19 cellular contexts compared by ENCODE assay signal in the genomic region with DNA sequence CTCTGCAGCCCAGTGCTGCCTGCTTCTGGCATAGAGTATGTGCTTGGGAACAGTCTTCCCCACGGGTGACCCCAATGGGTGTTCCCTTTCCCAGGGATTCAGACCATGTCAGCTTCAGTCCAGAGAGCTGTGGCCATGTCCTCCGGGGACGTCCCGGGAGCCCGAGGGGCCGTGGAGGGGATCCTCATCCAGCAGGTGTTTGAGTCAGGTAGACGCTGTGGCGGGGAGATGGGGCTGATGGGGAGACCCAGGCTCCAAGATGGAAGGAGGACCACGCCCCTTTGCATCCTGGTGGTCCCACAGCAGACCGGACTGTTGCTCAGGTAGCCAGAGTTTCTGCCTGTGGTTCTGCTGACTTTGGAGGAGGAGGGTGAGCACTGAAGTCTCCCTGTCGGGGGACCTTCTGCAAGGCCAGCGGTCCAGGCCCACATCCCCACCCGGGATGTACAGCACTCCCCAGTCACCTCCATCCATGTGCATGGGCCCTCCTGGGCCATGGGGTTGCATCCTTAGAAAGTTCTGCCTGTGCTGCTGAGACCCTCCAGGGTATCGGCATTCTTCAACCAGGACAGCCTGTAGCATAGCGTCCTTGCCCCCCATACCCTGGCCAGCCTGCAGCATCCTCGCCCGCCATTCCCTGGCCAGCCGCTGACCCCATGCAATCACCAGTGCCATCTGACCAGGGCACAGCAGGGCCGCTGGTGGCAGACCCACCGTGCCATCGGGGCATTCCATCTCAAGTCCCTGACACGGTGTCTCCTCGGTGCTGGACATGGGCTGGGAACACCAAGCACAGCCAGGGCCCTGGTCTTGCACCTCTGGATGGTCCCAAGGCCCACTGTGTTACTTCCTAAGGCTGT. TPM values are rescaled to one million over a fixed set of nuclear protein-coding genes. Genes with fewer than 3 reads are reported as not detected.
DNase-seq lines count a peak whose midpoint lies in the region; ATAC-seq and TF ChIP-seq lines count a peak whose summit lies in the region.
"Had no signal": no experiment of that assay in that cellular context is flagged by ENCODE, and none has a peak within 500 bp of the region (broad histone marks: within the 10 kb centered on the region; RNA-seq: fewer than 3 reads in every experiment).

No MANE protein-coding gene starts in this region.

- H2BK20ac ChIP-seq in IMR-90 (ENCODE audit: low read depth, low read length) = no peak overlapping the region

- H3K4me1 ChIP-seq in right atrium auricular region (peaks cover 0 to 9% of the 10 kb centered on the region in 2 donors), IMR-90 (ENCODE audit: control insufficient read depth, insufficient read depth, low read length) (peaks cover 4% of the 10 kb centered on the region; the same call in 1 of the 2 replicates), neural progenitor cell (peaks cover 11% of the 10 kb centered on the region), HAP-1 (peaks cover 6% of the 10 kb centered on the region)
- peaks cover 2% of the 10 kb centered on the region for H3K4me1 ChIP-seq in CD8-positive, alpha-beta memory T cell (ENCODE audit: insufficient read depth, low read length)
- H3K4me1 ChIP-seq: BE2C, Caco-2 had no signal

- H3K4ac ChIP-seq in IMR-90 (ENCODE audit: low read depth, low read length) = no peak overlapping the region

- no peak overlapping the region for H3K23ac ChIP-seq in IMR-90 (ENCODE audit: low read depth, low read length)

- H4K20me1 ChIP-seq in IMR-90 (ENCODE audit: insufficient read depth, low read length) (no peaks in the 10 kb centered on the region), neural progenitor cell (ENCODE audit: low read depth) (peaks cover 15% of the 10 kb centered on the region)

- TF ChIP-seq RAD21 in IMR-90 (IDR thresholded peaks at IDR 0.05; ENCODE audit: low read length) = no peak

- H2BK120ac ChIP-seq in IMR-90 (ENCODE audit: low read depth, low read length) = no peak overlapping the region

- no peaks in the 10 kb centered on the region for H3K79me1 ChIP-seq in IMR-90 (ENCODE audit: low read depth in 1 of 2, low read length in 2 of 2)

- peak overlapping the region; percentile 29 for H3K27ac Mint-ChIP-seq in neural progenitor cell
- peak overlapping the region; percentile 86 for H3K27ac Mint-ChIP-seq in stimulated activated effector memory CD8-positive, alpha-beta T cell treated with anti-CD3 and anti-CD28 coated beads, Interleukin-12 subunit alpha, Interleukin-12 subunit beta, amount 100 ng/mL, for 72 hours
- H3K27ac Mint-ChIP-seq in CD8-positive, alpha-beta memory T cell = no peak overlapping the region
- H3K27ac Mint-ChIP-seq: HFFc6 had no signal

- no peaks in the 10 kb centered on the region for H3K9me3 Mint-ChIP-seq in neural progenitor cell
- H3K9me3 Mint-ChIP-seq in stimulated activated effector memory CD8-positive, alpha-beta T cell treated with anti-CD3 and anti-CD28 coated beads, Interleukin-12 subunit alpha, Interleukin-12 subunit beta, amount 100 ng/mL, for 72 hours = no peaks in the 10 kb centered on the region
- H3K9me3 Mint-ChIP-seq in CD8-positive, alpha-beta memory T cell = no peaks in the 10 kb centered on the region
- H3K9me3 Mint-ChIP-seq: CD4-positive, CD25-positive, alpha-beta regulatory T cell; HFFc6 had no signal

- H3F3A ChIP-seq in neural progenitor cell (ENCODE audit: low read depth) = peaks cover 6% of the 10 kb centered on the region

- no peak overlapping the region for H4K8ac ChIP-seq in IMR-90 (ENCODE audit: low read depth in 2 of 2, low read length in 2 of 2)

- CTCF ChIA-PET in IMR-90 (lab: Yijun Ruan, JAX) = no interaction called here
- CTCF ChIA-PET in CD8-positive, alpha-beta memory T cell (lab: Charles Lee) = no interaction called here

- no peak overlapping the region for H2AK5ac ChIP-seq in IMR-90 (ENCODE audit: low read depth, low read length)

- no peak overlapping the region for H2BK5ac ChIP-seq in IMR-90 (ENCODE audit: low read depth, low read length, poor library complexity, severe bottlenecking)

- POLR2A ChIA-PET in IMR-90 (lab: Charles Lee; ENCODE audit: unreplicated experiment) = no interaction called here
- POLR2A ChIA-PET in CD8-positive, alpha-beta memory T cell (lab: Charles Lee) = no interaction called here

- peak; percentile 11 for DNase-seq in left cardiac atrium
- no peak for DNase-seq in right atrium auricular region (ENCODE audit: low spot score)
- no peak for DNase-seq in IMR-90
- no peak for DNase-seq in neural progenitor cell (ENCODE audit: low spot score)
- no peak for DNase-seq in stimulated activated effector memory CD8-positive, alpha-beta T cell treated with anti-CD3 and anti-CD28 coated beads, Interleukin-12 subunit alpha, Interleukin-12 subunit beta, amount 100 ng/mL, for 72 hours (ENCODE audit: low spot score in 2 of 2)
- no peak for DNase-seq in HAP-1 (ENCODE audit: low spot score in 2 of 2)
- no peak for DNase-seq in CD8-positive, alpha-beta memory T cell
- DNase-seq: C1 segment of cervical spinal cord; Caco-2; CD4-positive, CD25-positive, alpha-beta regulatory T cell; GM23248; HCEC 1CT; HFFc6 had no signal

- H2BK15ac ChIP-seq in IMR-90 (ENCODE audit: low read depth, low read length) = no peak overlapping the region

- H3K27me3 ChIP-seq in right atrium auricular region (no peaks in the 10 kb centered on the region), IMR-90 (ENCODE audit: control insufficient read depth, insufficient read depth, low read length) (peaks cover 26% of the 10 kb centered on the region; the same call in 1 of the 2 replicates), neural progenitor cell (peaks cover 42% of the 10 kb centered on the region), HAP-1 (ENCODE audit: low read depth) (no peaks in the 10 kb centered on the region)
- H3K27me3 ChIP-seq in CD8-positive, alpha-beta memory T cell (ENCODE audit: insufficient read depth, low read length, poor library complexity, severe bottlenecking) = no peaks in the 10 kb centered on the region
- H3K27me3 ChIP-seq: BE2C had no signal

- H2AFZ ChIP-seq in IMR-90 (replicated peaks; ENCODE audit: low read length, poor library complexity) = peak overlapping the region; percentile 21
- no peak overlapping the region for H2AFZ ChIP-seq in neural progenitor cell (replicated peaks)
- H2AFZ ChIP-seq: GM23248 had no signal

- H3K56ac ChIP-seq in IMR-90 (ENCODE audit: extremely low read depth, insufficient read depth, low read length) = no peak overlapping the region

- no peaks in the 10 kb centered on the region for H3K9me1 ChIP-seq in IMR-90 (ENCODE audit: insufficient read depth, low read length)

- H3K36me3 ChIP-seq in right atrium auricular region = no peaks in the 10 kb centered on the region
- no peaks in the 10 kb centered on the region for H3K36me3 ChIP-seq in IMR-90 (ENCODE audit: control insufficient read depth, insufficient read depth, low read length)
- no peaks in the 10 kb centered on the region for H3K36me3 ChIP-seq in neural progenitor cell
- no peaks in the 10 kb centered on the region for H3K36me3 ChIP-seq in HAP-1 (replicated peaks)
- H3K36me3 ChIP-seq in CD8-positive, alpha-beta memory T cell (ENCODE audit: insufficient read depth, low read length) = no peaks in the 10 kb centered on the region
- H3K36me3 ChIP-seq: BE2C had no signal

- no peak overlapping the region for H3K4me2 ChIP-seq in IMR-90 (ENCODE audit: low read depth, low read length)
- H3K4me2 ChIP-seq in neural progenitor cell = no peak overlapping the region

- H3K79me2 ChIP-seq in neural progenitor cell (ENCODE audit: low read depth) = no peaks in the 10 kb centered on the region

- no peak overlapping the region for H2AK9ac ChIP-seq in IMR-90 (replicated peaks; ENCODE audit: low read depth, low read length, poor library complexity)

- H3K4me1 Mint-ChIP-seq in neural progenitor cell = peaks cover 11% of the 10 kb centered on the region
- peaks cover 9% of the 10 kb centered on the region for H3K4me1 Mint-ChIP-seq in stimulated activated effector memory CD8-positive, alpha-beta T cell treated with anti-CD3 and anti-CD28 coated beads, Interleukin-12 subunit alpha, Interleukin-12 subunit beta, amount 100 ng/mL, for 72 hours
- H3K4me1 Mint-ChIP-seq in CD8-positive, alpha-beta memory T cell = peaks cover 0 to 8% (median 3%) of the 10 kb centered on the region in 3 donors

- peaks cover 3% of the 10 kb centered on the region for H3K27me3 Mint-ChIP-seq in neural progenitor cell (ENCODE audit: insufficient read depth, low read depth)
- peaks cover 5 to 6% of the 10 kb centered on the region in 2 donors for H3K27me3 Mint-ChIP-seq in CD8-positive, alpha-beta memory T cell

- in situ Hi-C loops in IMR-90 (cut with MboI; ENCODE audit: low sequenced_read_pairs) = no loop called here
- in situ Hi-C loops in HAP-1 (cut with MboI; ENCODE audit: low sequenced_read_pairs) = no loop called here

- no TSS peak for BruUV-seq in IMR-90 (replicated peaks; lab: Mats Ljungman, UMichigan)

- H4K5ac ChIP-seq in IMR-90 (ENCODE audit: low read depth, low read length) = no peak overlapping the region

- no peak overlapping the region for H3K14ac ChIP-seq in IMR-90 (replicated peaks; ENCODE audit: low read depth, low read length)

- H3K18ac ChIP-seq in IMR-90 (ENCODE audit: low read depth, low read length) = no peak overlapping the region

- intact Hi-C loops in left cardiac atrium (cut with DNase I) (no loop called here), IMR-90 (cut with micrococcal nuclease) (no loop called here)

- H3K4me3 Mint-ChIP-seq in neural progenitor cell = no peak overlapping the region
- H3K4me3 Mint-ChIP-seq in stimulated activated effector memory CD8-positive, alpha-beta T cell treated with anti-CD3 and anti-CD28 coated beads, Interleukin-12 subunit alpha, Interleukin-12 subunit beta, amount 100 ng/mL, for 72 hours = no peak overlapping the region
- peak overlapping the region in 1 of 7 donors; percentile 54 for H3K4me3 Mint-ChIP-seq in CD8-positive, alpha-beta memory T cell
- H3K4me3 Mint-ChIP-seq: CD4-positive, CD25-positive, alpha-beta regulatory T cell; HFFc6 had no signal

- TF ChIP-seq POLR2A in IMR-90 (IDR thresholded peaks at IDR 0.05; ENCODE audit: low read depth, low read length) = no peak

- H4K91ac ChIP-seq in IMR-90 (ENCODE audit: insufficient read depth, low read depth, low read length) = no peak overlapping the region

- WGBS in IMR-90 (ENCODE audit: extremely low coverage in 2 of 2, insufficient read length in 1 of 2), 2 experiments = 77% methylated on average over 13 of the region's 23 CpGs; no CpG with 5 or more reads in 1 of the 2 experiments

- TF ChIP-seq CTCF in right atrium auricular region (IDR thresholded peaks at IDR 0.05) (no peak), IMR-90 (conservative IDR thresholded peaks at IDR 0.05; ENCODE audit: low read depth, low read length) (no peak), neural progenitor cell (IDR thresholded peaks at IDR 0.05) (no peak)

- ATAC-seq in left cardiac atrium (no peak), IMR-90 (ENCODE audit: low read depth) (no peak), HG02840 (IDR thresholded peaks at IDR 0.05; ENCODE audit: low FRiP score, unreplicated experiment) (no peak)
- ATAC-seq in stimulated activated effector memory CD8-positive, alpha-beta T cell treated with anti-CD3 and anti-CD28 coated beads, Interleukin-12 subunit alpha, Interleukin-12 subunit beta, amount 100 ng/mL, for 72 hours = no peak

- H3K4me3 ChIP-seq in right atrium auricular region (no peak overlapping the region), IMR-90 (ENCODE audit: insufficient read depth, low read depth, low read length) (no peak overlapping the region), neural progenitor cell (no peak overlapping the region), HAP-1 (no peak overlapping the region)
- H3K4me3 ChIP-seq in CD8-positive, alpha-beta memory T cell (ENCODE audit: low read length) = no peak overlapping the region
- H3K4me3 ChIP-seq: GM23248, K562 had no signal

- H3K36me3 Mint-ChIP-seq in neural progenitor cell = no peaks in the 10 kb centered on the region
- no peaks in the 10 kb centered on the region for H3K36me3 Mint-ChIP-seq in stimulated activated effector memory CD8-positive, alpha-beta T cell treated with anti-CD3 and anti-CD28 coated beads, Interleukin-12 subunit alpha, Interleukin-12 subunit beta, amount 100 ng/mL, for 72 hours
- no peaks in the 10 kb centered on the region for H3K36me3 Mint-ChIP-seq in CD8-positive, alpha-beta memory T cell
- H3K36me3 Mint-ChIP-seq: CD4-positive, CD25-positive, alpha-beta regulatory T cell had no signal

- H3K27ac ChIP-seq in right atrium auricular region (no peak overlapping the region), IMR-90 (ENCODE audit: insufficient read depth, low read length) (no peak overlapping the region), neural progenitor cell (no peak overlapping the region)
- H3K27ac ChIP-seq in CD8-positive, alpha-beta memory T cell (ENCODE audit: low read depth, low read length) = no peak overlapping the region
- H3K27ac ChIP-seq: GM23248 had no signal

- H3K9ac ChIP-seq in IMR-90 (ENCODE audit: low read depth, low read length) (no peak overlapping the region), neural progenitor cell (no peak overlapping the region)
- H3K9ac ChIP-seq: GM23248 had no signal

- H3K9me3 ChIP-seq in right atrium auricular region (no peaks in the 10 kb centered on the region), IMR-90 (ENCODE audit: control insufficient read depth, insufficient read depth, low read length) (no peaks in the 10 kb centered on the region), neural progenitor cell (ENCODE audit: low read depth) (no peaks in the 10 kb centered on the region), HAP-1 (no peaks in the 10 kb centered on the region)
- H3K9me3 ChIP-seq in CD8-positive, alpha-beta memory T cell (ENCODE audit: low read length) = no peaks in the 10 kb centered on the region
- H3K9me3 ChIP-seq: BE2C, Caco-2 had no signal

- dilution Hi-C loops in IMR-90 (cut with HindIII; ENCODE audit: low sequenced_read_pairs, unreplicated experiment) = no loop called here

RNA-seq across cellular contexts. Expression of gene AIRE, which starts 2.8 kb away (rescaled TPM):
- total RNA-seq in left cardiac atrium (under 1 TPM in 1 of 2 donors, not detected in 1; 0.08 TPM), right atrium auricular region (not detected), IMR-90 (2012; rRNA removed) (not detected in 2 replicates), neural progenitor cell (ENCODE audit: low replicate concordance) (not detected in 2 replicates)
- 0.03 and 0.05 TPM in 2 replicates for polyA plus RNA-seq in IMR-90 (2012; rRNA removed)
- polyA plus RNA-seq in IMR-90 (2012; cell fraction: cytosol; rRNA removed) = not detected in 2 replicates
- 0.54 and 0.91 TPM in 2 replicates for polyA plus RNA-seq in IMR-90 (2012; cell fraction: nucleus; rRNA removed; ENCODE audit: low replicate concordance)
- total RNA-seq in CD8-positive, alpha-beta memory T cell = not detected
- 0.22 TPM for polyA plus RNA-seq in CD8-positive, alpha-beta memory T cell
- total RNA-seq: A172, Caco-2, GM23248, H4, HT-29, K562 had no signal
- polyA plus RNA-seq: GM23248 had no signal

RNA-seq across cellular contexts. Expression of gene PFKL, which starts 11.4 kb away (rescaled TPM):
- total RNA-seq in left cardiac atrium (10 to 100 TPM; 58.8 to 67.2 TPM), right atrium auricular region (10 to 100 TPM; 28.0 to 45.7 TPM), IMR-90 (2012; rRNA removed) (100 and 103 TPM in 2 replicates), neural progenitor cell (ENCODE audit: low replicate concordance) (48.7 and 126 TPM in 2 replicates)
- polyA plus RNA-seq in IMR-90 (2012; rRNA removed) = 126 and 131 TPM in 2 replicates
- 121 and 205 TPM in 2 replicates for polyA plus RNA-seq in IMR-90 (2012; cell fraction: cytosol; rRNA removed)
- polyA plus RNA-seq in IMR-90 (2012; cell fraction: nucleus; rRNA removed; ENCODE audit: low replicate concordance) = 315 and 685 TPM in 2 replicates
- 100 to 1,000 TPM; 122 to 129 TPM for total RNA-seq in CD8-positive, alpha-beta memory T cell
- 105 TPM for polyA plus RNA-seq in CD8-positive, alpha-beta memory T cell

RNA-seq across cellular contexts. Expression of gene DNMT3L, which starts 26.8 kb away (rescaled TPM):
- not detected for total RNA-seq in left cardiac atrium
- not detected for total RNA-seq in right atrium auricular region
- not detected in 2 replicates for total RNA-seq in IMR-90 (2012; rRNA removed)
- polyA plus RNA-seq in IMR-90 (2012; rRNA removed) = not detected in 2 replicates
- not detected in 2 replicates for polyA plus RNA-seq in IMR-90 (2012; cell fraction: cytosol; rRNA removed)
- not detected in 2 replicates for polyA plus RNA-seq in IMR-90 (2012; cell fraction: nucleus; rRNA removed; ENCODE audit: low replicate concordance)
- not detected in 2 replicates for total RNA-seq in neural progenitor cell (ENCODE audit: low replicate concordance)
- not detected for total RNA-seq in CD8-positive, alpha-beta memory T cell
- not detected for polyA plus RNA-seq in CD8-positive, alpha-beta memory T cell
- total RNA-seq: A172; CD4-positive, CD25-positive, alpha-beta regulatory T cell; GM23248; H4; HFFc6; HT-29; K562 had no signal
- polyA plus RNA-seq: CD4-positive, CD25-positive, alpha-beta regulatory T cell; GM23248 had no signal

RNA-seq across cellular contexts. Expression of gene ICOSLG, which starts 47.7 kb away (rescaled TPM):
- total RNA-seq in left cardiac atrium (1 to 10 TPM; 6.1 to 6.4 TPM), right atrium auricular region (1 to 10 TPM; 1.0 to 1.1 TPM), IMR-90 (2012; rRNA removed) (under 0.01 TPM in 2 replicates), neural progenitor cell (ENCODE audit: low replicate concordance) (0.22 and 0.25 TPM in 2 replicates)
- polyA plus RNA-seq in IMR-90 (2012; rRNA removed) = 0.09 and 0.17 TPM in 2 replicates
- 0.02 TPM in 1 of 2 replicates, not detected in the other for polyA plus RNA-seq in IMR-90 (2012; cell fraction: cytosol; rRNA removed)
- polyA plus RNA-seq in IMR-90 (2012; cell fraction: nucleus; rRNA removed; ENCODE audit: low replicate concordance) = 0.06 and 0.10 TPM in 2 replicates
- 1 to 10 TPM; 1.3 to 1.6 TPM for total RNA-seq in CD8-positive, alpha-beta memory T cell
- polyA plus RNA-seq in CD8-positive, alpha-beta memory T cell = 2.3 TPM
- polyA plus RNA-seq: GM23248 had no signal

RNA-seq across cellular contexts. Expression of gene CFAP410, which starts 50.7 kb away (rescaled TPM):
- total RNA-seq in left cardiac atrium (10 to 100 TPM; 16.4 to 21.8 TPM), right atrium auricular region (10 to 100 TPM; 21.4 to 23.2 TPM), IMR-90 (2012; rRNA removed) (3.3 and 3.8 TPM in 2 replicates), neural progenitor cell (ENCODE audit: low replicate concordance) (7.5 and 17.9 TPM in 2 replicates)
- polyA plus RNA-seq in IMR-90 (2012; rRNA removed) = 10.3 and 12.4 TPM in 2 replicates
- 18.3 and 20.2 TPM in 2 replicates for polyA plus RNA-seq in IMR-90 (2012; cell fraction: cytosol; rRNA removed)
- polyA plus RNA-seq in IMR-90 (2012; cell fraction: nucleus; rRNA removed; ENCODE audit: low replicate concordance) = 43.6 and 107 TPM in 2 replicates
- total RNA-seq in CD8-positive, alpha-beta memory T cell = 10 to 100 TPM; 17.6 to 19.2 TPM
- 36.4 TPM for polyA plus RNA-seq in CD8-positive, alpha-beta memory T cell

Comparison
In these comparisons a context has a peak if more than half of its experiments do, and no peak if none do; other contexts are left out.
1. H3K27ac Mint-ChIP-seq: peak in neural progenitor cell (single experiment) and stimulated activated effector memory CD8-positive, alpha-beta T cell treated with anti-CD3 and anti-CD28 coated beads, Interleukin-12 subunit alpha, Interleukin-12 subunit beta, amount 100 ng/mL, for 72 hours (single experiment); none in CD8-positive, alpha-beta memory T cell (0 of 8).